In the genomic region with DNA sequence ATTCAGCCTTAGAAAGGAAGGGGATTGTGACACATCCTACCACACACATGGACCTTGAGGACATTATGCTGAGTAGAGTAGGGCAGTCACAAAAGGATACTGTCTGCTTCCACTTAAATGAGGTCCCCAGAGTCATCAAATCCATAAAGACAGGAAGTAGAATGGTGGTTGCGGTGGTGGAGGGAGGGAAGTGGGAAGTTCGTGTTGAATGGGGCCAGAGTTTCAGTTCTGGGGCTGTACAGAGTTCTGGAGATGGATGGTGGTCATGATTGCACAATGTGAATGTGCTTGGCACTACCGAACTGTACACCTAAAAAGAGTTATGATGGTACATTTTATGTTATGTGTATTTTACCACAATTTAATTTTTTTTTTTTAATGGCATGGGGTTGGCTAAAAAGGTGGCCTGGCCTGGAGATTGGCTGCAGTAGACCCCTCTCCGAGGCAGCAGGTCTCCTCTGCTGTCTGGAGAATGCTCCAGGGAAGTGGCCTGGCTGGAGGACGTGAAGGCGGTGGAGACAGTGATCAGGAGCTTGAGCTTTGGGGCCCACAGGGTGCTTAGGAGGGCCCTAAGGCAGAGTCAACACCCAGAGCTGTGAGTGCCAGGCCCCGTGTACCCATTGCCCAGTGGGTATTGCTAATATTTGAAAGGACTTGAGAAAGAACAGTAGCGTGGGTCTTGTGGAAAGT, we compare ENCODE assay signal across 10 cellular contexts. TPM values are rescaled to one million over a fixed set of nuclear protein-coding genes. Genes with fewer than 3 reads are reported as not detected.
A peak's percentile ranks its signal among the peaks of the same experiment; 100 is the strongest.
DNase-seq lines count a peak whose midpoint lies in the region; ATAC-seq, FAIRE-seq and TF ChIP-seq lines count a peak whose summit lies in the region.
"Had no signal": no experiment of that assay in that cellular context is flagged by ENCODE, and none has a peak within 500 bp of the region (broad histone marks: within the 10 kb centered on the region; RNA-seq: fewer than 3 reads in every experiment).

No MANE protein-coding gene starts in this region.

- TF ChIP-seq CTCF in foreskin keratinocyte (conservative IDR thresholded peaks at IDR 0.05): no peak

- DNase-seq in GM12892 (ENCODE audit: insufficient read length) (no peak), SK-MEL-5 (ENCODE audit: low read depth, low spot score) (peak; percentile 87), foreskin keratinocyte (no peak), putamen (ENCODE audit: low spot score) (peak; percentile 36), NCI-H748 treated with DMSO at 0.1 percent for 48 hours (lab: John Stamatoyannopoulos, UW) (no peak)
- DNase-seq in stimulated activated CD4-positive, alpha-beta T cell treated with anti-CD3 and anti-CD28 coated beads, Interleukin-2, amount 100 ng/mL, for 24 hours: no peak
- DNase-seq in stimulated activated CD4-positive, alpha-beta T cell treated with anti-CD3 and anti-CD28 coated beads, Interleukin-4, amount 100 ng/mL, for 1 hour: no peak
- DNase-seq: activated CD8-positive, alpha-beta memory T cell treated with anti-CD3 and anti-CD28 coated beads, Interleukin-2, amount 50 U/mL, for 4 hours; NK-92 treated with Interleukin-12 subunit alpha and Interleukin-12 subunit beta, amount 100 ng/mL, for 24 hours had no signal

- TF ChIP-seq POLR2A in GM12892 (IDR thresholded peaks at IDR 0.05; ENCODE audit: low read depth, low read length): no peak

- ATAC-seq in foreskin keratinocyte (no peak), HG02884 (IDR thresholded peaks at IDR 0.05; ENCODE audit: unreplicated experiment) (no peak)

- H3K4me1 ChIP-seq in foreskin keratinocyte: peaks cover 32% of the 10 kb centered on the region

- FAIRE-seq in GM12892 (lab: Jason Lieb, UNC): peak; percentile 51

- in situ Hi-C loops in SK-MEL-5 (cut with HindIII; ENCODE audit: low pct_unique_long_range_greater_than_20kb, low sequenced_read_pairs): no loop called here

- peak overlapping the region; percentile 100 for H3K27ac ChIP-seq in foreskin keratinocyte

- no peaks in the 10 kb centered on the region for H3K27me3 ChIP-seq in foreskin keratinocyte

RNA-seq across cellular contexts. Expression of a gene that starts 30.4 kb away (rescaled TPM):
- polyA plus RNA-seq in GM12892 (2012; ENCODE audit: missing spikeins): 69.9 TPM
- total RNA-seq in SK-MEL-5 (2014; rRNA removed; shearing (Covaris generic)): 104 and 121 TPM in 2 replicates
- 158 and 170 TPM in 2 replicates for polyA plus RNA-seq in SK-MEL-5 (2015; cell fraction: cytosol; rRNA removed)
- 40.9 and 50.0 TPM in 2 replicates for polyA plus RNA-seq in SK-MEL-5 (2015; cell fraction: nucleus; rRNA removed)
- total RNA-seq in foreskin keratinocyte: 90.0 and 93.6 TPM in 2 replicates
- 82.1 and 87.0 TPM in 2 replicates for polyA plus RNA-seq in foreskin keratinocyte

RNA-seq across cellular contexts. Expression of a gene that starts 46.2 kb away (rescaled TPM):
- polyA plus RNA-seq in GM12892 (2012; ENCODE audit: missing spikeins): 18.8 TPM
- total RNA-seq in SK-MEL-5 (2014; rRNA removed; shearing (Covaris generic)): 32.1 and 32.7 TPM in 2 replicates
- polyA plus RNA-seq in SK-MEL-5 (2015; cell fraction: cytosol; rRNA removed): 22.3 and 23.5 TPM in 2 replicates
- 88.0 and 96.5 TPM in 2 replicates for polyA plus RNA-seq in SK-MEL-5 (2015; cell fraction: nucleus; rRNA removed)
- total RNA-seq in foreskin keratinocyte: 22.5 and 26.0 TPM in 2 replicates
- 19.1 and 22.5 TPM in 2 replicates for polyA plus RNA-seq in foreskin keratinocyte

RNA-seq across cellular contexts. Expression of a gene that starts 57.9 kb away (rescaled TPM):
- 1.00 TPM for polyA plus RNA-seq in GM12892 (2012; ENCODE audit: missing spikeins)
- 0.64 and 1.1 TPM in 2 replicates for total RNA-seq in SK-MEL-5 (2014; rRNA removed; shearing (Covaris generic))
- polyA plus RNA-seq in SK-MEL-5 (2015; cell fraction: cytosol; rRNA removed): 0.93 and 2.2 TPM in 2 replicates
- 0.37 and 3.7 TPM in 2 replicates for polyA plus RNA-seq in SK-MEL-5 (2015; cell fraction: nucleus; rRNA removed)
- total RNA-seq in foreskin keratinocyte: 1.1 and 1.2 TPM in 2 replicates
- polyA plus RNA-seq in foreskin keratinocyte: 0.53 and 0.65 TPM in 2 replicates

Comparison
In these comparisons a context has a peak if more than half of its experiments do, and no peak if none do; other contexts are left out.
1. DNase-seq: peak in SK-MEL-5 (single experiment) and putamen (single experiment); none in GM12892 (single experiment), foreskin keratinocyte (0 of 2), stimulated activated CD4-positive, alpha-beta T cell treated with anti-CD3 and anti-CD28 coated beads, Interleukin-2, amount 100 ng/mL, for 24 hours (0 of 2), NCI-H748 treated with DMSO at 0.1 percent for 48 hours (single experiment) and stimulated activated CD4-positive, alpha-beta T cell treated with anti-CD3 and anti-CD28 coated beads, Interleukin-4, amount 100 ng/mL, for 1 hour (single experiment).